Comparison of ENCODE assay signal across 9 cellular contexts in genomic region chr18:39647627-39648502, GRCh38.
DNase-seq lines count a peak whose midpoint lies in the region; ATAC-seq and TF ChIP-seq lines count a peak whose summit lies in the region.
"Had no signal": no experiment of that assay in that cellular context is flagged by ENCODE, and none has a peak within 500 bp of the region (broad histone marks: within the 10 kb centered on the region; RNA-seq: fewer than 3 reads in every experiment).

No MANE protein-coding gene starts in this region.

- no peaks in the 10 kb centered on the region for H3K4me1 ChIP-seq in HEK293 (ENCODE audit: control insufficient read depth, insufficient read depth, low read length)

- H3K27ac ChIP-seq in HEK293 (ENCODE audit: extremely low read depth, low read depth, low read length), result no peak overlapping the region
- H3K27ac ChIP-seq: VCaP had no signal

- H3K9me3 ChIP-seq in HEK293 (ENCODE audit: control insufficient read depth, insufficient read depth, low read depth, low read length), result no peaks in the 10 kb centered on the region

- POLR2A ChIA-PET in AG04449 (lab: Yijun Ruan, JAX), result no interaction called here
- POLR2A ChIA-PET in HEK293 (lab: Yijun Ruan, JAX), result no interaction called here

- intact Hi-C loops in posterior cingulate gyrus (cut with DNase I), result no loop called here

- H3K36me3 ChIP-seq in HEK293 (ENCODE audit: control insufficient read depth in 2 of 2, insufficient read depth in 1 of 2, low read length in 2 of 2), result no peaks in the 10 kb centered on the region

- no peak for TF ChIP-seq CTCF in AG04449 (IDR thresholded peaks at IDR 0.05; ENCODE audit: insufficient read depth, low read length, missing control alignments)
- TF ChIP-seq CTCF in HEK293 (tag by site-specific recombination; IDR thresholded peaks at IDR 0.05), result no peak

- CTCF ChIA-PET in AG04449 (lab: Yijun Ruan, JAX), result no interaction called here
- CTCF ChIA-PET in HEK293 (lab: Yijun Ruan, JAX), result no interaction called here

- no peak overlapping the region for H3K4me3 ChIP-seq in AG04449 (ENCODE audit: low read depth, low read length)
- no peak overlapping the region for H3K4me3 ChIP-seq in HEK293 (ENCODE audit: low read depth, low read length)

- ATAC-seq in GM18517 (IDR thresholded peaks at IDR 0.05; ENCODE audit: unreplicated experiment), result no peak

- in situ Hi-C loops in ACHN (cut with HindIII; ENCODE audit: low pct_ligation_motif_present, low pct_unique_long_range_greater_than_20kb, low sequenced_read_pairs), result no loop called here

- DNase-seq in AG04449 (ENCODE audit: low read depth, low spot score) (peak; percentile 71), NCI-H748 treated with DMSO at 0.1 percent for 48 hours (lab: John Stamatoyannopoulos, UW) (peak; percentile 67), fibroblast of the conjunctiva (ENCODE audit: low read depth) (peak; percentile 71), ecto neural progenitor cell (ENCODE audit: low spot score) (no peak), ACHN (no peak), posterior cingulate gyrus (no peak)

TF ChIP-seq in HEK293, 187 proteins besides CTCF, POLR2A, EP300 and RAD21 (continues in another document):
- TF ChIP-seq BCL11B (tag by site-specific recombination; IDR thresholded peaks at IDR 0.05; ENCODE audit: low read depth), result no peak
- no peak for TF ChIP-seq ZNF555 (tag by site-specific recombination; conservative IDR thresholded peaks at IDR 0.05)
- 0 out of 2 replicates have a peak, but pooled peaks have one; percentile 19 for TF ChIP-seq KLF1 (tag by site-specific recombination; IDR thresholded peaks at IDR 0.05)
- TF ChIP-seq ZSCAN23 (tag by site-specific recombination; IDR thresholded peaks at IDR 0.05), result no peak
- TF ChIP-seq ZBTB6 (tag by site-specific recombination; IDR thresholded peaks at IDR 0.05), result no peak
- TF ChIP-seq ZNF626 (tag by site-specific recombination; IDR thresholded peaks at IDR 0.05), result no peak
- TF ChIP-seq ZNF114 (tag by site-specific recombination; IDR thresholded peaks at IDR 0.05), result no peak
- TF ChIP-seq ZNF624 (tag by site-specific recombination; IDR thresholded peaks at IDR 0.05), result no peak
- peak; percentile 56; the same call in 1 of the 2 replicates for TF ChIP-seq ZNF629 (tag by site-specific recombination; IDR thresholded peaks at IDR 0.05)
- no peak for TF ChIP-seq ZBTB48 (tag by site-specific recombination; IDR thresholded peaks at IDR 0.05)
- peak; percentile 83 for TF ChIP-seq SETDB1 (IDR thresholded peaks at IDR 0.05; ENCODE audit: insufficient read length, low read length)
- no peak for TF ChIP-seq ZNF664 (tag by site-specific recombination; IDR thresholded peaks at IDR 0.05)
- no peak for TF ChIP-seq ZNF426 (tag by site-specific recombination; IDR thresholded peaks at IDR 0.05)
- no peak for TF ChIP-seq INSM2 (tag by site-specific recombination; IDR thresholded peaks at IDR 0.05)
- no peak for TF ChIP-seq ZNF37A (tag by site-specific recombination; IDR thresholded peaks at IDR 0.05)
- no peak for TF ChIP-seq ZBTB1 (tag by site-specific recombination; IDR thresholded peaks at IDR 0.05)
- no peak for TF ChIP-seq ZNF133 (tag by site-specific recombination; IDR thresholded peaks at IDR 0.05)
- TF ChIP-seq ZFP69B (tag by site-specific recombination; IDR thresholded peaks at IDR 0.05), result no peak
- TF ChIP-seq ZNF639 (tag by site-specific recombination; IDR thresholded peaks at IDR 0.05), result no peak
- TF ChIP-seq ZBTB26 (tag by site-specific recombination; optimal IDR thresholded peaks at IDR 0.05), result no peak
- TF ChIP-seq ZNF837 (tag by site-specific recombination; IDR thresholded peaks at IDR 0.05), result no peak
- peak; percentile 72 for TF ChIP-seq GLIS1 (tag by site-specific recombination; IDR thresholded peaks at IDR 0.05)
- peak; percentile 80 for TF ChIP-seq TRIM28 (IDR thresholded peaks at IDR 0.05; ENCODE audit: borderline replicate concordance, low read length)
- no peak for TF ChIP-seq ZNF280C (tag by site-specific recombination; IDR thresholded peaks at IDR 0.05)
- TF ChIP-seq ZNF776 (tag by site-specific recombination; IDR thresholded peaks at IDR 0.05; ENCODE audit: borderline replicate concordance), result no peak
- TF ChIP-seq ZNF76 (tag by site-specific recombination; IDR thresholded peaks at IDR 0.05; ENCODE audit: borderline replicate concordance, low read depth), result no peak
- TF ChIP-seq ZNF513 (tag by site-specific recombination; IDR thresholded peaks at IDR 0.05), result no peak

Comparison
In these comparisons a context has a peak if more than half of its experiments do, and no peak if none do; other contexts are left out.
1. DNase-seq: peak in AG04449 (single experiment), NCI-H748 treated with DMSO at 0.1 percent for 48 hours (single experiment) and fibroblast of the conjunctiva (single experiment); none in ecto neural progenitor cell (single experiment), ACHN (single experiment) and posterior cingulate gyrus (0 of 10).